Comparison of ENCODE assay signal across 2 cellular contexts in the genomic region with DNA sequence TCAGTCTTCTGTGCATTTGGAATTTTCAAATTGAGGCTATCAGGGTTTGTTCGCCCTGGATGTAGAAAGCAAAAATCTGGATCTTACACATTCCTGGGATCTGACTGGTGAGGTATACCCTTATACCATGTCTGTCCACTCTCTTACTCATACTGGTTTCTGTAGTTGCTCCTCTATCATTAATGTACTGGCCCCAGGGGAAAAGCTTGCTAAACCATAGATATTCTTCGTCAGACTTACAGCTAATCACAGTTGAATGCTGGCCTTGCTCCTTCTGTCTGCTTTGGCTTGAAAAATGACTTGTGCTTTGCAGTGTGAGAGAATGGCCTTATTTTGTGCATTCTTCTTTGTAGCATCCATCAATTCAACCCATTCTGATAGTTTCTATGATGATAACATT.
TF ChIP-seq lines count a peak whose summit lies in the region.

No MANE protein-coding gene starts in this region.

TF ChIP-seq in A549, 52 proteins besides CTCF, POLR2A, EP300 and RAD21 (continued from another document):
- TF ChIP-seq, protein P1, sequence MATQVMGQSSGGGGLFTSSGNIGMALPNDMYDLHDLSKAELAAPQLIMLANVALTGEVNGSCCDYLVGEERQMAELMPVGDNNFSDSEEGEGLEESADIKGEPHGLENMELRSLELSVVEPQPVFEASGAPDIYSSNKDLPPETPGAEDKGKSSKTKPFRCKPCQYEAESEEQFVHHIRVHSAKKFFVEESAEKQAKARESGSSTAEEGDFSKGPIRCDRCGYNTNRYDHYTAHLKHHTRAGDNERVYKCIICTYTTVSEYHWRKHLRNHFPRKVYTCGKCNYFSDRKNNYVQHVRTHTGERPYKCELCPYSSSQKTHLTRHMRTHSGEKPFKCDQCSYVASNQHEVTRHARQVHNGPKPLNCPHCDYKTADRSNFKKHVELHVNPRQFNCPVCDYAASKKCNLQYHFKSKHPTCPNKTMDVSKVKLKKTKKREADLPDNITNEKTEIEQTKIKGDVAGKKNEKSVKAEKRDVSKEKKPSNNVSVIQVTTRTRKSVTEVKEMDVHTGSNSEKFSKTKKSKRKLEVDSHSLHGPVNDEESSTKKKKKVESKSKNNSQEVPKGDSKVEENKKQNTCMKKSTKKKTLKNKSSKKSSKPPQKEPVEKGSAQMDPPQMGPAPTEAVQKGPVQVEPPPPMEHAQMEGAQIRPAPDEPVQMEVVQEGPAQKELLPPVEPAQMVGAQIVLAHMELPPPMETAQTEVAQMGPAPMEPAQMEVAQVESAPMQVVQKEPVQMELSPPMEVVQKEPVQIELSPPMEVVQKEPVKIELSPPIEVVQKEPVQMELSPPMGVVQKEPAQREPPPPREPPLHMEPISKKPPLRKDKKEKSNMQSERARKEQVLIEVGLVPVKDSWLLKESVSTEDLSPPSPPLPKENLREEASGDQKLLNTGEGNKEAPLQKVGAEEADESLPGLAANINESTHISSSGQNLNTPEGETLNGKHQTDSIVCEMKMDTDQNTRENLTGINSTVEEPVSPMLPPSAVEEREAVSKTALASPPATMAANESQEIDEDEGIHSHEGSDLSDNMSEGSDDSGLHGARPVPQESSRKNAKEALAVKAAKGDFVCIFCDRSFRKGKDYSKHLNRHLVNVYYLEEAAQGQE (IDR thresholded peaks at IDR 0.05) = no peak
- no peak for TF ChIP-seq ZFP36 (IDR thresholded peaks at IDR 0.05; ENCODE audit: borderline replicate concordance, partially characterized antibody)
- no peak for TF ChIP-seq ZC3H11A (IDR thresholded peaks at IDR 0.05)
- TF ChIP-seq HEYL (CRISPR knock-in tag; IDR thresholded peaks at IDR 0.05) = no peak
- no peak for TF ChIP-seq ZNF302 (CRISPR knock-in tag; IDR thresholded peaks at IDR 0.05)
- TF ChIP-seq JUNB (IDR thresholded peaks at IDR 0.05) = peak; percentile 38; the same call in 1 of the 2 replicates
- TF ChIP-seq EHF (CRISPR knock-in tag; IDR thresholded peaks at IDR 0.05) = no peak
- TF ChIP-seq FOSL2 (IDR thresholded peaks at IDR 0.05) = no peak
- TF ChIP-seq FOSL2 (CRISPR knock-in tag; IDR thresholded peaks at IDR 0.05) = peak; percentile 66
- TF ChIP-seq, protein P2, sequence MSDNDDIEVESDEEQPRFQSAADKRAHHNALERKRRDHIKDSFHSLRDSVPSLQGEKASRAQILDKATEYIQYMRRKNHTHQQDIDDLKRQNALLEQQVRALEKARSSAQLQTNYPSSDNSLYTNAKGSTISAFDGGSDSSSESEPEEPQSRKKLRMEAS (IDR thresholded peaks at IDR 0.05) = 0 out of 2 replicates have a peak, but pooled peaks have one; percentile 15
- no peak for TF ChIP-seq RFX5 (IDR thresholded peaks at IDR 0.05)
- TF ChIP-seq ESRRA (IDR thresholded peaks at IDR 0.05; ENCODE audit: borderline replicate concordance, low read length) = no peak

TF ChIP-seq in HEK293, 187 proteins besides CTCF, POLR2A, EP300 and RAD21 (continued from another document):
- 0 out of 2 replicates have a peak, but pooled peaks have one; percentile 52 for TF ChIP-seq ZNF558 (tag by site-specific recombination; IDR thresholded peaks at IDR 0.05)
- TF ChIP-seq, protein P3, sequence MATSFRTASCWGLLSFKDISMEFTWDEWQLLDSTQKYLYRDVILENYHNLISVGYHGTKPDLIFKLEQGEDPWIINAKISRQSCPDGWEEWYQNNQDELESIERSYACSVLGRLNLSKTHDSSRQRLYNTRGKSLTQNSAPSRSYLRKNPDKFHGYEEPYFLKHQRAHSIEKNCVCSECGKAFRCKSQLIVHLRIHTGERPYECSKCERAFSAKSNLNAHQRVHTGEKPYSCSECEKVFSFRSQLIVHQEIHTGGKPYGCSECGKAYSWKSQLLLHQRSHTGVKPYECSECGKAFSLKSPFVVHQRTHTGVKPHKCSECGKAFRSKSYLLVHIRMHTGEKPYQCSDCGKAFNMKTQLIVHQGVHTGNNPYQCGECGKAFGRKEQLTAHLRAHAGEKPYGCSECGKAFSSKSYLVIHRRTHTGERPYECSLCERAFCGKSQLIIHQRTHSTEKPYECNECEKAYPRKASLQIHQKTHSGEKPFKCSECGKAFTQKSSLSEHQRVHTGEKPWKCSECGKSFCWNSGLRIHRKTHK (tag by site-specific recombination; IDR thresholded peaks at IDR 0.05) = no peak
- no peak for TF ChIP-seq ZNF391 (tag by site-specific recombination; IDR thresholded peaks at IDR 0.05; ENCODE audit: borderline replicate concordance, low read depth)
TF ChIP-seq in HEK293: peak in this region for 3.
